ENCODE assay signal across 1 cellular context in genomic region chr10:97292097-97292861, GRCh38.
TF ChIP-seq lines count a peak whose summit lies in the region.

A gene with protein sequence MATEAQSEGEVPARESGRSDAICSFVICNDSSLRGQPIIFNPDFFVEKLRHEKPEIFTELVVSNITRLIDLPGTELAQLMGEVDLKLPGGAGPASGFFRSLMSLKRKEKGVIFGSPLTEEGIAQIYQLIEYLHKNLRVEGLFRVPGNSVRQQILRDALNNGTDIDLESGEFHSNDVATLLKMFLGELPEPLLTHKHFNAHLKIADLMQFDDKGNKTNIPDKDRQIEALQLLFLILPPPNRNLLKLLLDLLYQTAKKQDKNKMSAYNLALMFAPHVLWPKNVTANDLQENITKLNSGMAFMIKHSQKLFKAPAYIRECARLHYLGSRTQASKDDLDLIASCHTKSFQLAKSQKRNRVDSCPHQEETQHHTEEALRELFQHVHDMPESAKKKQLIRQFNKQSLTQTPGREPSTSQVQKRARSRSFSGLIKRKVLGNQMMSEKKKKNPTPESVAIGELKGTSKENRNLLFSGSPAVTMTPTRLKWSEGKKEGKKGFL (minus strand): TSS chr10:97292637. CDS start chr10:97292627, 10 bp downstream.

TF ChIP-seq in HepG2, 621 proteins besides CTCF, POLR2A, EP300 and RAD21 (continued from another document and continues in another):
- peak; percentile 73 for TF ChIP-seq ELF1 (CRISPR knock-in tag; IDR thresholded peaks at IDR 0.05)
- TF ChIP-seq ZNF501 (CRISPR knock-in tag; IDR thresholded peaks at IDR 0.05), result peak; percentile 89
- TF ChIP-seq, protein P1, sequence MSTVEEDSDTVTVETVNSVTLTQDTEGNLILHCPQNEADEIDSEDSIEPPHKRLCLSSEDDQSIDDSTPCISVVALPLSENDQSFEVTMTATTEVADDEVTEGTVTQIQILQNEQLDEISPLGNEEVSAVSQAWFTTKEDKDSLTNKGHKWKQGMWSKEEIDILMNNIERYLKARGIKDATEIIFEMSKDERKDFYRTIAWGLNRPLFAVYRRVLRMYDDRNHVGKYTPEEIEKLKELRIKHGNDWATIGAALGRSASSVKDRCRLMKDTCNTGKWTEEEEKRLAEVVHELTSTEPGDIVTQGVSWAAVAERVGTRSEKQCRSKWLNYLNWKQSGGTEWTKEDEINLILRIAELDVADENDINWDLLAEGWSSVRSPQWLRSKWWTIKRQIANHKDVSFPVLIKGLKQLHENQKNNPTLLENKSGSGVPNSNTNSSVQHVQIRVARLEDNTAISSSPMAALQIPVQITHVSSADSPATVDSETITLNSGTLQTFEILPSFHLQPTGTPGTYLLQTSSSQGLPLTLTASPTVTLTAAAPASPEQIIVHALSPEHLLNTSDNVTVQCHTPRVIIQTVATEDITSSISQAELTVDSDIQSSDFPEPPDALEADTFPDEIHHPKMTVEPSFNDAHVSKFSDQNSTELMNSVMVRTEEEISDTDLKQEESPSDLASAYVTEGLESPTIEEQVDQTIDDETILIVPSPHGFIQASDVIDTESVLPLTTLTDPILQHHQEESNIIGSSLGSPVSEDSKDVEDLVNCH (CRISPR knock-in tag; IDR thresholded peaks at IDR 0.05), result no peak
- TF ChIP-seq, protein P2, sequence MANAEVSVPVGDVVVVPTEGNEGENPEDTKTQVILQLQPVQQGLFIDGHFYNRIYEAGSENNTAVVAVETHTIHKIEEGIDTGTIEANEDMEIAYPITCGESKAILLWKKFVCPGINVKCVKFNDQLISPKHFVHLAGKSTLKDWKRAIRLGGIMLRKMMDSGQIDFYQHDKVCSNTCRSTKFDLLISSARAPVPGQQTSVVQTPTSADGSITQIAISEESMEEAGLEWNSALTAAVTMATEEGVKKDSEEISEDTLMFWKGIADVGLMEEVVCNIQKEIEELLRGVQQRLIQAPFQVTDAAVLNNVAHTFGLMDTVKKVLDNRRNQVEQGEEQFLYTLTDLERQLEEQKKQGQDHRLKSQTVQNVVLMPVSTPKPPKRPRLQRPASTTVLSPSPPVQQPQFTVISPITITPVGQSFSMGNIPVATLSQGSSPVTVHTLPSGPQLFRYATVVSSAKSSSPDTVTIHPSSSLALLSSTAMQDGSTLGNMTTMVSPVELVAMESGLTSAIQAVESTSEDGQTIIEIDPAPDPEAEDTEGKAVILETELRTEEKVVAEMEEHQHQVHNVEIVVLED (CRISPR knock-in tag; IDR thresholded peaks at IDR 0.05; ENCODE audit: borderline replicate concordance), result peak; percentile 67; the same call in 1 of the 2 replicates
- peak; percentile 59; the same call in 1 of the 2 replicates for TF ChIP-seq ZNF333 (CRISPR knock-in tag; IDR thresholded peaks at IDR 0.05; ENCODE audit: borderline replicate concordance)
- TF ChIP-seq, protein P3, sequence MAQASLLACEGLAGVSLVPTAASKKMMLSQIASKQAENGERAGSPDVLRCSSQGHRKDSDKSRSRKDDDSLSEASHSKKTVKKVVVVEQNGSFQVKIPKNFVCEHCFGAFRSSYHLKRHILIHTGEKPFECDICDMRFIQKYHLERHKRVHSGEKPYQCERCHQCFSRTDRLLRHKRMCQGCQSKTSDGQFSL (CRISPR knock-in tag; IDR thresholded peaks at IDR 0.05), result 0 out of 2 replicates have a peak, but pooled peaks have one; percentile 26
- no peak for TF ChIP-seq ELK4 (CRISPR knock-in tag; IDR thresholded peaks at IDR 0.05; ENCODE audit: borderline replicate concordance)
- TF ChIP-seq, protein P4, sequence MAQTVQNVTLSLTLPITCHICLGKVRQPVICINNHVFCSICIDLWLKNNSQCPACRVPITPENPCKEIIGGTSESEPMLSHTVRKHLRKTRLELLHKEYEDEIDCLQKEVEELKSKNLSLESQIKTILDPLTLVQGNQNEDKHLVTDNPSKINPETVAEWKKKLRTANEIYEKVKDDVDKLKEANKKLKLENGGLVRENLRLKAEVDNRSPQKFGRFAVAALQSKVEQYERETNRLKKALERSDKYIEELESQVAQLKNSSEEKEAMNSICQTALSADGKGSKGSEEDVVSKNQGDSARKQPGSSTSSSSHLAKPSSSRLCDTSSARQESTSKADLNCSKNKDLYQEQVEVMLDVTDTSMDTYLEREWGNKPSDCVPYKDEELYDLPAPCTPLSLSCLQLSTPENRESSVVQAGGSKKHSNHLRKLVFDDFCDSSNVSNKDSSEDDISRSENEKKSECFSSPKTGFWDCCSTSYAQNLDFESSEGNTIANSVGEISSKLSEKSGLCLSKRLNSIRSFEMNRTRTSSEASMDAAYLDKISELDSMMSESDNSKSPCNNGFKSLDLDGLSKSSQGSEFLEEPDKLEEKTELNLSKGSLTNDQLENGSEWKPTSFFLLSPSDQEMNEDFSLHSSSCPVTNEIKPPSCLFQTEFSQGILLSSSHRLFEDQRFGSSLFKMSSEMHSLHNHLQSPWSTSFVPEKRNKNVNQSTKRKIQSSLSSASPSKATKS (CRISPR knock-in tag; IDR thresholded peaks at IDR 0.05), result 0 out of 2 replicates have a peak, but pooled peaks have one; percentile 65
- TF ChIP-seq, protein P5, sequence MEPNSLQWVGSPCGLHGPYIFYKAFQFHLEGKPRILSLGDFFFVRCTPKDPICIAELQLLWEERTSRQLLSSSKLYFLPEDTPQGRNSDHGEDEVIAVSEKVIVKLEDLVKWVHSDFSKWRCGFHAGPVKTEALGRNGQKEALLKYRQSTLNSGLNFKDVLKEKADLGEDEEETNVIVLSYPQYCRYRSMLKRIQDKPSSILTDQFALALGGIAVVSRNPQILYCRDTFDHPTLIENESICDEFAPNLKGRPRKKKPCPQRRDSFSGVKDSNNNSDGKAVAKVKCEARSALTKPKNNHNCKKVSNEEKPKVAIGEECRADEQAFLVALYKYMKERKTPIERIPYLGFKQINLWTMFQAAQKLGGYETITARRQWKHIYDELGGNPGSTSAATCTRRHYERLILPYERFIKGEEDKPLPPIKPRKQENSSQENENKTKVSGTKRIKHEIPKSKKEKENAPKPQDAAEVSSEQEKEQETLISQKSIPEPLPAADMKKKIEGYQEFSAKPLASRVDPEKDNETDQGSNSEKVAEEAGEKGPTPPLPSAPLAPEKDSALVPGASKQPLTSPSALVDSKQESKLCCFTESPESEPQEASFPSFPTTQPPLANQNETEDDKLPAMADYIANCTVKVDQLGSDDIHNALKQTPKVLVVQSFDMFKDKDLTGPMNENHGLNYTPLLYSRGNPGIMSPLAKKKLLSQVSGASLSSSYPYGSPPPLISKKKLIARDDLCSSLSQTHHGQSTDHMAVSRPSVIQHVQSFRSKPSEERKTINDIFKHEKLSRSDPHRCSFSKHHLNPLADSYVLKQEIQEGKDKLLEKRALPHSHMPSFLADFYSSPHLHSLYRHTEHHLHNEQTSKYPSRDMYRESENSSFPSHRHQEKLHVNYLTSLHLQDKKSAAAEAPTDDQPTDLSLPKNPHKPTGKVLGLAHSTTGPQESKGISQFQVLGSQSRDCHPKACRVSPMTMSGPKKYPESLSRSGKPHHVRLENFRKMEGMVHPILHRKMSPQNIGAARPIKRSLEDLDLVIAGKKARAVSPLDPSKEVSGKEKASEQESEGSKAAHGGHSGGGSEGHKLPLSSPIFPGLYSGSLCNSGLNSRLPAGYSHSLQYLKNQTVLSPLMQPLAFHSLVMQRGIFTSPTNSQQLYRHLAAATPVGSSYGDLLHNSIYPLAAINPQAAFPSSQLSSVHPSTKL (CRISPR knock-in tag; IDR thresholded peaks at IDR 0.05), result peak; percentile 68; the same call in 1 of the 2 replicates
- no peak for TF ChIP-seq MLLT10 (CRISPR knock-in tag; IDR thresholded peaks at IDR 0.05)
- TF ChIP-seq ZNF12 (CRISPR knock-in tag; IDR thresholded peaks at IDR 0.05), result peak; percentile 40; the same call in 1 of the 2 replicates
- no peak for TF ChIP-seq SP140L (CRISPR knock-in tag; IDR thresholded peaks at IDR 0.05; ENCODE audit: borderline replicate concordance)
- no peak for TF ChIP-seq ZNF652 (CRISPR knock-in tag; IDR thresholded peaks at IDR 0.05; ENCODE audit: borderline replicate concordance, low read depth)
- 0 out of 2 replicates have a peak, but pooled peaks have one; percentile 51 for TF ChIP-seq HNRNPL (IDR thresholded peaks at IDR 0.05; ENCODE audit: low read depth, low read length)
- no peak for TF ChIP-seq ATF5 (CRISPR knock-in tag; IDR thresholded peaks at IDR 0.05; ENCODE audit: low read depth)
- TF ChIP-seq MYC (CRISPR knock-in tag; IDR thresholded peaks at IDR 0.05; ENCODE audit: borderline replicate concordance), result peak; percentile 57; the same call in 1 of the 2 replicates
- no peak for TF ChIP-seq FOXA1 (IDR thresholded peaks at IDR 0.05)
- TF ChIP-seq FOXA1 (CRISPR knock-in tag; IDR thresholded peaks at IDR 0.05), result peak; percentile 6; the same call in 1 of the 2 replicates
- TF ChIP-seq ZSCAN9 (CRISPR knock-in tag; IDR thresholded peaks at IDR 0.05; ENCODE audit: borderline replicate concordance), result 0 out of 2 replicates have a peak, but pooled peaks have one; percentile 24
- no peak for TF ChIP-seq NR2F1 (CRISPR knock-in tag; IDR thresholded peaks at IDR 0.05)
- no peak for TF ChIP-seq FOXK2 (IDR thresholded peaks at IDR 0.05)
- peak; percentile 81 for TF ChIP-seq DRAP1 (CRISPR knock-in tag; IDR thresholded peaks at IDR 0.05)
- TF ChIP-seq, protein P6, sequence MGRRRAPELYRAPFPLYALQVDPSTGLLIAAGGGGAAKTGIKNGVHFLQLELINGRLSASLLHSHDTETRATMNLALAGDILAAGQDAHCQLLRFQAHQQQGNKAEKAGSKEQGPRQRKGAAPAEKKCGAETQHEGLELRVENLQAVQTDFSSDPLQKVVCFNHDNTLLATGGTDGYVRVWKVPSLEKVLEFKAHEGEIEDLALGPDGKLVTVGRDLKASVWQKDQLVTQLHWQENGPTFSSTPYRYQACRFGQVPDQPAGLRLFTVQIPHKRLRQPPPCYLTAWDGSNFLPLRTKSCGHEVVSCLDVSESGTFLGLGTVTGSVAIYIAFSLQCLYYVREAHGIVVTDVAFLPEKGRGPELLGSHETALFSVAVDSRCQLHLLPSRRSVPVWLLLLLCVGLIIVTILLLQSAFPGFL (CRISPR knock-in tag; IDR thresholded peaks at IDR 0.05), result no peak
- TF ChIP-seq KDM4B (CRISPR knock-in tag; IDR thresholded peaks at IDR 0.05), result no peak
- TF ChIP-seq TSC22D2 (CRISPR knock-in tag; IDR thresholded peaks at IDR 0.05; ENCODE audit: borderline replicate concordance), result peak; percentile 48; the same call in 1 of the 2 replicates
- peak; percentile 54; the same call in 1 of the 2 replicates for TF ChIP-seq NCOR1 (IDR thresholded peaks at IDR 0.05; ENCODE audit: borderline replicate concordance, low read length)
- peak; percentile 86 for TF ChIP-seq CREM (IDR thresholded peaks at IDR 0.05)
- TF ChIP-seq CREM (CRISPR knock-in tag; IDR thresholded peaks at IDR 0.05), result no peak
- TF ChIP-seq ZFP41 (CRISPR knock-in tag; IDR thresholded peaks at IDR 0.05; ENCODE audit: borderline replicate concordance), result 0 out of 2 replicates have a peak, but pooled peaks have one; percentile 65
- TF ChIP-seq ZBTB37 (CRISPR knock-in tag; IDR thresholded peaks at IDR 0.05), result no peak
- TF ChIP-seq EZH2 (conservative IDR thresholded peaks at IDR 0.05; ENCODE audit: low read depth, low read length), result no peak
- no peak for TF ChIP-seq ZNF30 (CRISPR knock-in tag; IDR thresholded peaks at IDR 0.05)
- TF ChIP-seq SRSF1 (optimal IDR thresholded peaks at IDR 0.05; ENCODE audit: low read depth, low read length), result no peak
- peak; percentile 94 for TF ChIP-seq ZNF136 (CRISPR knock-in tag; IDR thresholded peaks at IDR 0.05; ENCODE audit: low read depth)
- no peak for TF ChIP-seq SETDB1 (CRISPR knock-in tag; IDR thresholded peaks at IDR 0.05; ENCODE audit: borderline replicate concordance)
- TF ChIP-seq CEBPG (CRISPR knock-in tag; IDR thresholded peaks at IDR 0.05), result no peak
- TF ChIP-seq JUND (CRISPR knock-in tag; IDR thresholded peaks at IDR 0.05), result no peak
- no peak for TF ChIP-seq ZNF253 (CRISPR knock-in tag; IDR thresholded peaks at IDR 0.05; ENCODE audit: borderline replicate concordance)
- no peak for TF ChIP-seq TFE3 (CRISPR knock-in tag; IDR thresholded peaks at IDR 0.05)
